ENCODE assay signal across 22 cellular contexts in genomic region chr5:94196959-94197358, GRCh38.
DNase-seq lines count a peak whose midpoint lies in the region; ATAC-seq, FAIRE-seq and TF ChIP-seq lines count a peak whose summit lies in the region.
"Had no signal": no experiment of that assay in that cellular context is flagged by ENCODE, and none has a peak within 500 bp of the region (broad histone marks: within the 10 kb centered on the region; RNA-seq: fewer than 3 reads in every experiment).

No MANE protein-coding gene starts in this region.

- H3K27ac Mint-ChIP-seq in astrocyte (ENCODE audit: unreplicated experiment) = no peak overlapping the region
- H3K27ac Mint-ChIP-seq: CD14-positive monocyte; CD4-positive, alpha-beta memory T cell had no signal

- H3K27me3 Mint-ChIP-seq in astrocyte (ENCODE audit: low read depth, unreplicated experiment) = no peaks in the 10 kb centered on the region

- H3K9me3 ChIP-seq in mammary epithelial cell (replicated peaks; ENCODE audit: insufficient read depth, low read length) = no peaks in the 10 kb centered on the region
- no peaks in the 10 kb centered on the region for H3K9me3 ChIP-seq in breast epithelium
- no peaks in the 10 kb centered on the region for H3K9me3 ChIP-seq in astrocyte (ENCODE audit: insufficient read depth, low read depth, low read length)
- no peaks in the 10 kb centered on the region for H3K9me3 ChIP-seq in right atrium auricular region
- H3K9me3 ChIP-seq: A549, BLaER1, HAP-1 had no signal

- H3K79me2 ChIP-seq in mammary epithelial cell (ENCODE audit: insufficient read depth, low read length) = no peaks in the 10 kb centered on the region
- no peaks in the 10 kb centered on the region for H3K79me2 ChIP-seq in astrocyte (ENCODE audit: insufficient read depth, low read length)

- peaks cover 3% of the 10 kb centered on the region for H3K9me3 Mint-ChIP-seq in astrocyte (ENCODE audit: unreplicated experiment)
- H3K9me3 Mint-ChIP-seq: CD14-positive monocyte had no signal

- no peak overlapping the region for H2AFZ ChIP-seq in mammary epithelial cell (ENCODE audit: low read depth, low read length)
- H2AFZ ChIP-seq in astrocyte (ENCODE audit: low read depth, low read length) = no peak overlapping the region
- H2AFZ ChIP-seq: GM23248 had no signal

- intact Hi-C loops in mammary epithelial cell (cut with micrococcal nuclease) (no loop called here), breast epithelium (cut with DNase I; ENCODE audit: low total_unique reads) (no loop called here), dorsolateral prefrontal cortex (cut with DNase I) (no loop called here)

- FAIRE-seq in astrocyte (lab: Jason Lieb, UNC) = peak; percentile 29
- FAIRE-seq: A549, G401.6, GM12891, HTR-8/SVneo, K562 had no signal

- H3K9ac ChIP-seq in mammary epithelial cell (ENCODE audit: insufficient read depth, low read length) = no peak overlapping the region
- no peak overlapping the region for H3K9ac ChIP-seq in astrocyte (ENCODE audit: low read length)
- H3K9ac ChIP-seq: BLaER1, GM23248 had no signal

- H3K4me2 ChIP-seq in mammary epithelial cell (ENCODE audit: insufficient read depth, low read depth, low read length) (no peak overlapping the region), astrocyte (ENCODE audit: low read length) (no peak overlapping the region)
- H3K4me2 ChIP-seq: A549, BLaER1 had no signal

- H3K27ac ChIP-seq in mammary epithelial cell (ENCODE audit: insufficient read depth, low read depth, low read length) (no peak overlapping the region), breast epithelium (no peak overlapping the region), astrocyte (ENCODE audit: low read depth, low read length) (no peak overlapping the region), right atrium auricular region (no peak overlapping the region), dorsolateral prefrontal cortex (no peak overlapping the region)
- H3K27ac ChIP-seq: 22Rv1, A549, BLaER1, GM23248 had no signal

- ATAC-seq in HG03025 (IDR thresholded peaks at IDR 0.05; ENCODE audit: low FRiP score, unreplicated experiment) (peak; percentile 43), HG03378 (IDR thresholded peaks at IDR 0.05; ENCODE audit: unreplicated experiment) (no peak), HG02610 (IDR thresholded peaks at IDR 0.05; ENCODE audit: unreplicated experiment) (no peak)
- ATAC-seq: A549, K562 had no signal

- DNase-seq in mammary epithelial cell (peak; percentile 1), breast epithelium (ENCODE audit: low spot score in 2 of 2) (no peak), astrocyte (ENCODE audit: low read depth) (peak; percentile 8), right atrium auricular region (ENCODE audit: low spot score) (no peak), dorsolateral prefrontal cortex (no peak)
- DNase-seq: CD4-positive, alpha-beta memory T cell; DMS153; DMS79 treated with DMSO at 0.1 percent for 48 hours; GM23248; IMR-90 had no signal

- peaks cover 2% of the 10 kb centered on the region for H3K4me1 Mint-ChIP-seq in astrocyte (ENCODE audit: low read depth, unreplicated experiment)
- H3K4me1 Mint-ChIP-seq: CD14-positive monocyte; CD4-positive, alpha-beta memory T cell had no signal

- H3K36me3 Mint-ChIP-seq in astrocyte (ENCODE audit: low read depth, unreplicated experiment) = no peaks in the 10 kb centered on the region
- H3K36me3 Mint-ChIP-seq: CD14-positive monocyte; CD4-positive, alpha-beta memory T cell had no signal

- H3K4me3 ChIP-seq in mammary epithelial cell (replicated peaks in 1 of 3; ENCODE audit: insufficient read depth in 1 of 3, low read depth in 2 of 3, low read length in 3 of 3) (no peak overlapping the region), breast epithelium (no peak overlapping the region), astrocyte (ENCODE audit: insufficient read depth, low read depth, low read length) (no peak overlapping the region), right atrium auricular region (no peak overlapping the region), dorsolateral prefrontal cortex (no peak overlapping the region)
- H3K4me3 ChIP-seq: A549, BLaER1, GM23248, HAP-1, K562 had no signal

- no peak for TF ChIP-seq CTCF in mammary epithelial cell (conservative IDR thresholded peaks at IDR 0.05 in 1 of 2, IDR thresholded peaks at IDR 0.05 in 1 of 2; ENCODE audit: extremely low read depth in 1 of 2, insufficient read depth in 1 of 2, low read depth in 1 of 2, low read length in 2 of 2)
- TF ChIP-seq CTCF in breast epithelium (IDR thresholded peaks at IDR 0.05) = no peak
- no peak for TF ChIP-seq CTCF in astrocyte (IDR thresholded peaks at IDR 0.05; ENCODE audit: insufficient read depth, low read depth, low read length)
- no peak for TF ChIP-seq CTCF in right atrium auricular region (IDR thresholded peaks at IDR 0.05)
- no peak for TF ChIP-seq CTCF in dorsolateral prefrontal cortex (IDR thresholded peaks at IDR 0.05 in 54 of 56, conservative IDR thresholded peaks at IDR 0.05 in 2 of 56; ENCODE audit: low read depth in 1 of 56, partially characterized antibody in 56 of 56)

- WGBS in mammary epithelial cell (ENCODE audit: low coverage, missing lambda C conversion rate) = 18% methylated on average over 1 of the region's 1 CpG

- no peak for TF ChIP-seq POLR2A in breast epithelium (IDR thresholded peaks at IDR 0.05)

- no peaks in the 10 kb centered on the region for H4K20me1 ChIP-seq in mammary epithelial cell (ENCODE audit: insufficient read depth, low read length)
- no peaks in the 10 kb centered on the region for H4K20me1 ChIP-seq in astrocyte (ENCODE audit: insufficient read depth, low read length)
- H4K20me1 ChIP-seq: BLaER1 had no signal

- H3K36me3 ChIP-seq in mammary epithelial cell (ENCODE audit: insufficient read depth, low read length) (no peaks in the 10 kb centered on the region), breast epithelium (no peaks in the 10 kb centered on the region), astrocyte (ENCODE audit: insufficient read depth, low read length) (no peaks in the 10 kb centered on the region), right atrium auricular region (no peaks in the 10 kb centered on the region)
- H3K36me3 ChIP-seq: BLaER1, HAP-1 had no signal

- CTCF ChIA-PET in mammary epithelial cell (lab: Charles Lee; ENCODE audit: low non-redundant PET) = no interaction called here

- in situ Hi-C loops in mammary epithelial cell (cut with MboI; ENCODE audit: low sequenced_read_pairs in 2 of 2) = no loop called here

- H3K27me3 ChIP-seq in mammary epithelial cell (ENCODE audit: insufficient read depth, low read length) = peaks cover 3% of the 10 kb centered on the region
- H3K27me3 ChIP-seq in breast epithelium = no peaks in the 10 kb centered on the region
- no peaks in the 10 kb centered on the region for H3K27me3 ChIP-seq in astrocyte (ENCODE audit: insufficient read depth, low read length)
- no peaks in the 10 kb centered on the region for H3K27me3 ChIP-seq in right atrium auricular region
- H3K27me3 ChIP-seq in dorsolateral prefrontal cortex = no peaks in the 10 kb centered on the region
- H3K27me3 ChIP-seq: BLaER1 had no signal

- BruUV-seq in mammary epithelial cell (replicated peaks; lab: Mats Ljungman, UMichigan) = no TSS peak

- no peak overlapping the region for H3K4me3 Mint-ChIP-seq in astrocyte (ENCODE audit: unreplicated experiment)
- H3K4me3 Mint-ChIP-seq: CD14-positive monocyte; CD4-positive, alpha-beta memory T cell had no signal

- H3K4me1 ChIP-seq in mammary epithelial cell (ENCODE audit: insufficient read depth, low read length) (no peaks in the 10 kb centered on the region), breast epithelium (no peaks in the 10 kb centered on the region), astrocyte (ENCODE audit: insufficient read depth, low read length) (no peaks in the 10 kb centered on the region), right atrium auricular region (no peaks in the 10 kb centered on the region)
- H3K4me1 ChIP-seq: A549, BLaER1, HAP-1 had no signal

- dilution Hi-C loops in mammary epithelial cell (cut with HindIII; ENCODE audit: low sequenced_read_pairs) = no loop called here

Comparison
In these comparisons a context has a peak if more than half of its experiments do, and no peak if none do; other contexts are left out.
1. DNase-seq: peak in mammary epithelial cell (single experiment) and astrocyte (single experiment); none in breast epithelium (0 of 2), right atrium auricular region (single experiment) and dorsolateral prefrontal cortex (0 of 10).